In genomic region chr12:124509676-124510300, GRCh38 we compare ENCODE assay signal across 8 cellular contexts. TPM values are rescaled to one million over a fixed set of nuclear protein-coding genes. Genes with fewer than 3 reads are reported as not detected.
A peak's percentile ranks its signal among the peaks of the same experiment; 100 is the strongest.
DNase-seq lines count a peak whose midpoint lies in the region; FAIRE-seq and TF ChIP-seq lines count a peak whose summit lies in the region.

No MANE protein-coding gene starts in this region.

- H3K9me3 ChIP-seq in BLaER1 treated with 17β-estradiol and CSF1 and Interleukin-3, amounts not matched to agents 10 nM and 100 nM (replicated peaks in 1 of 11), result no peaks in the 10 kb centered on the region

- peaks cover 95 to 100% (median 97%) of the 10 kb centered on the region in 10 experiments for H3K4me1 ChIP-seq in BLaER1 treated with 17β-estradiol and CSF1 and Interleukin-3, amounts not matched to agents 10 nM and 100 nM

- POLR2A ChIA-PET in RWPE1 (lab: Yijun Ruan, JAX; ENCODE audit: low non-redundant PET), result no interaction called here

- no peak for FAIRE-seq in D721Med (lab: Jason Lieb, UNC)

- H3K4me2 ChIP-seq in BLaER1 treated with 17β-estradiol and CSF1 and Interleukin-3, amounts not matched to agents 10 nM and 100 nM, result peak overlapping the region; percentile 66 to 94 (median 81)

- H3K36me3 ChIP-seq in BLaER1 treated with 17β-estradiol and CSF1 and Interleukin-3, amounts not matched to agents 10 nM and 100 nM, result peaks cover 0 to 41% (median 9%) of the 10 kb centered on the region in 11 experiments; a peak in 10 of 22 replicates

- peaks cover 100% of the 10 kb centered on the region in 11 experiments for H4K20me1 ChIP-seq in BLaER1 treated with 17β-estradiol and CSF1 and Interleukin-3, amounts not matched to agents 10 nM and 100 nM

- CTCF ChIA-PET in RWPE1 (lab: Yijun Ruan, JAX), result interaction anchor here (0.9 kb wide), 2 partner anchors 27 to 261 kb away, joined by 3 to 5 read pairs; no protein-coding TSS in a partner anchor

- DNase-seq in RWPE1 (ENCODE audit: low spot score) (peak; percentile 69), fibroblast of peridontal ligament (ENCODE audit: extremely low read depth) (peak; percentile 30), occipital lobe (lab: John Stamatoyannopoulos, UW) (peak; percentile 32), NCI-H1105 (lab: John Stamatoyannopoulos, UW) (no peak), D721Med (ENCODE audit: insufficient read length, low spot score) (no peak), SHP77 treated with DMSO at 0.1 percent for 48 hours (lab: John Stamatoyannopoulos, UW) (no peak)
- no peak for DNase-seq in activated naive CD4-positive, alpha-beta T cell treated with Interleukin-2 at 50 U/mL for 16 hours

- H3K9ac ChIP-seq in BLaER1 treated with 17β-estradiol and CSF1 and Interleukin-3, amounts not matched to agents 10 nM and 100 nM, result peak overlapping the region in 6 of 11 experiments; percentile 11 to 44 (median 22); a peak in 4 of 22 replicates

- no peaks in the 10 kb centered on the region for H3K27me3 ChIP-seq in BLaER1 treated with 17β-estradiol and CSF1 and Interleukin-3, amounts not matched to agents 10 nM and 100 nM

- no peak overlapping the region for H3K4me3 ChIP-seq in BLaER1 treated with 17β-estradiol and CSF1 and Interleukin-3, amounts not matched to agents 10 nM and 100 nM

- TF ChIP-seq CTCF in RWPE1 (conservative IDR thresholded peaks at IDR 0.05; ENCODE audit: low read depth) (no peak), D721Med (IDR thresholded peaks at IDR 0.05; ENCODE audit: insufficient read depth, missing control alignments) (no peak)

- H3K27ac ChIP-seq in BLaER1 treated with 17β-estradiol and CSF1 and Interleukin-3, amounts not matched to agents 10 nM and 100 nM, result peak overlapping the region in 2 of 11 experiments; percentile 21 to 31; a peak in 2 of 22 replicates
- H3K27ac ChIP-seq in RWPE1, result peak overlapping the region; percentile 100

RNA-seq across cellular contexts. Expression of gene NCOR2, which starts 57.6 kb away (rescaled TPM):
- total RNA-seq in occipital lobe, result 12.8 TPM

Comparison
In these comparisons a context has a peak if more than half of its experiments do, and no peak if none do; other contexts are left out.
1. DNase-seq: peak in RWPE1 (single experiment), fibroblast of peridontal ligament (single experiment) and occipital lobe (single experiment); none in NCI-H1105 (single experiment), activated naive CD4-positive, alpha-beta T cell treated with Interleukin-2 at 50 U/mL for 16 hours (single experiment), D721Med (single experiment) and SHP77 treated with DMSO at 0.1 percent for 48 hours (single experiment).